ENCODE assay signal across 8 cellular contexts in genomic region chr7:74288034-74288881, GRCh38. TPM values are rescaled to one million over a fixed set of nuclear protein-coding genes. Genes with fewer than 3 reads are reported as not detected.
DNase-seq lines count a peak whose midpoint lies in the region; ATAC-seq, FAIRE-seq and TF ChIP-seq lines count a peak whose summit lies in the region.

No MANE protein-coding gene starts in this region.

- H3K27me3 Mint-ChIP-seq in memory B cell = no peaks in the 10 kb centered on the region

- H3K27ac ChIP-seq in A549 (peak overlapping the region; percentile 89 to 97), angular gyrus (ENCODE audit: low read depth, low read length) (peak overlapping the region; percentile 76)

- H3K4me1 ChIP-seq in A549 = peaks cover 58% of the 10 kb centered on the region

- DNase-seq in A549 (ENCODE audit: low read depth in 1 of 2, low spot score in 1 of 2) (no peak), H7 (peak; percentile 54), memory B cell (ENCODE audit: low spot score in 2 of 2) (no peak), KG1 (lab: John Stamatoyannopoulos, UW) (no peak), middle frontal gyrus (ENCODE audit: extremely low spot score, low spot score) (no peak)
- DNase-seq in effector CD8-positive, alpha-beta T cell (lab: John Stamatoyannopoulos, UW) = no peak

- TF ChIP-seq CTCF in A549 (IDR thresholded peaks at IDR 0.05) = no peak

- peak overlapping the region; percentile 94 for H3K4me2 ChIP-seq in A549

- FAIRE-seq in A549 (lab: Jason Lieb, UNC) = no peak

- H3K9me3 ChIP-seq in A549 = no peaks in the 10 kb centered on the region

- no peak; a peak in 1 of 6 replicates for ATAC-seq in A549
- no peak for ATAC-seq in memory B cell (ENCODE audit: low read depth)
- no peak for ATAC-seq in GM21367 (IDR thresholded peaks at IDR 0.05; ENCODE audit: unreplicated experiment)

- TF ChIP-seq POLR2A in A549 (IDR thresholded peaks at IDR 0.05; ENCODE audit: low read length) = no peak

- no peaks in the 10 kb centered on the region for H3K9me3 Mint-ChIP-seq in memory B cell

- peaks cover 8% of the 10 kb centered on the region for H3K27me3 ChIP-seq in H7 (ENCODE audit: control insufficient read depth, insufficient read depth, low read length)

- peaks cover 37% of the 10 kb centered on the region for H3K4me1 Mint-ChIP-seq in memory B cell

- 62% methylated on average over 20 of the region's 20 CpGs for WGBS in A549 (ENCODE audit: missing lambda C conversion rate)

- CTCF ChIA-PET in A549 (lab: Yijun Ruan, JAX) = interaction anchor here (0.9 to 6.8 kb wide), 8 partner anchors 9 to 113 kb away, joined by 3 to 38 read pairs (median 5); no protein-coding TSS in a partner anchor

- H3K27ac Mint-ChIP-seq in memory B cell = peak overlapping the region; percentile 86

- no peak for TF ChIP-seq RAD21 in A549 (conservative IDR thresholded peaks at IDR 0.05 in 1 of 2, IDR thresholded peaks at IDR 0.05 in 1 of 2)

- no peak for TF ChIP-seq EP300 in A549 (IDR thresholded peaks at IDR 0.05)

- peak overlapping the region; percentile 92 for H3K4me3 Mint-ChIP-seq in memory B cell

- POLR2A ChIA-PET in A549 (lab: Yijun Ruan, JAX) = interaction anchor here (1.1 to 1.9 kb wide), 2 partner anchors 8 to 34 kb away, joined by 3 to 10 read pairs; partner anchors contain the start of gene RFC2

- no peaks in the 10 kb centered on the region for H3K36me3 Mint-ChIP-seq in memory B cell

- H3K4me3 ChIP-seq in A549 (peak overlapping the region; percentile 88), H7 (ENCODE audit: insufficient read depth, low read depth, low read length) (peak overlapping the region; percentile 61)

- no peaks in the 10 kb centered on the region; the same call in 1 of the 2 replicates for H3K36me3 ChIP-seq in H7 (replicated peaks; ENCODE audit: control insufficient read depth, insufficient read depth, low read length)

TF ChIP-seq in A549, 52 proteins besides CTCF, POLR2A, EP300 and RAD21:
- TF ChIP-seq HMGXB4 (CRISPR knock-in tag; IDR thresholded peaks at IDR 0.05; ENCODE audit: borderline replicate concordance) (no peak), FOSL2 (IDR thresholded peaks at IDR 0.05) (no peak), FOSL2 (CRISPR knock-in tag; IDR thresholded peaks at IDR 0.05) (peak; percentile 37)
TF ChIP-seq in A549: peak in this region for 1.

RNA-seq across cellular contexts. Expression of gene CLIP2, which starts 0.9 kb away (rescaled TPM):
- polyA plus RNA-seq in A549 (2011; rRNA removed) (3.7 and 5.7 TPM in 2 replicates), A549 (2017; fragmentation: RNase III; extraction: RNeasy Plus Mini Kit Qiagen cat#74134 plus additional on column Dnase treatment) (9.2 to 17.0 TPM (median 15.5 TPM) in 3 replicates)
- polyA plus RNA-seq in A549 (2012; cell fraction: cytosol; rRNA removed) = 3.7 and 4.6 TPM in 2 replicates
- 9.0 and 9.1 TPM in 2 replicates for polyA plus RNA-seq in A549 (2012; cell fraction: nucleus; rRNA removed)
- polyA minus RNA-seq in A549 (2011; rRNA and poly(A)+ RNA removed) = 8.1 and 11.3 TPM in 2 replicates
- total RNA-seq in H7 (2014; rRNA removed; shearing (Covaris generic)) = 30.1 and 43.6 TPM in 2 replicates

RNA-seq across cellular contexts. Expression of gene RFC2, which starts 34.1 kb away (rescaled TPM):
- 44.6 and 46.6 TPM in 2 replicates for polyA plus RNA-seq in A549 (2011; rRNA removed)
- 42.0 and 53.9 TPM in 2 replicates for polyA plus RNA-seq in A549 (2012; cell fraction: cytosol; rRNA removed)
- polyA plus RNA-seq in A549 (2012; cell fraction: nucleus; rRNA removed) = 18.2 and 37.6 TPM in 2 replicates
- 70.9 to 77.7 TPM (median 71.2 TPM) in 3 replicates for polyA plus RNA-seq in A549 (2017; fragmentation: RNase III; extraction: RNeasy Plus Mini Kit Qiagen cat#74134 plus additional on column Dnase treatment)
- 55.7 and 58.3 TPM in 2 replicates for polyA minus RNA-seq in A549 (2011; rRNA and poly(A)+ RNA removed)
- total RNA-seq in H7 (2014; rRNA removed; shearing (Covaris generic)) = 109 and 126 TPM in 2 replicates
